ENCODE assay signal across 17 cellular contexts in the genomic region with DNA sequence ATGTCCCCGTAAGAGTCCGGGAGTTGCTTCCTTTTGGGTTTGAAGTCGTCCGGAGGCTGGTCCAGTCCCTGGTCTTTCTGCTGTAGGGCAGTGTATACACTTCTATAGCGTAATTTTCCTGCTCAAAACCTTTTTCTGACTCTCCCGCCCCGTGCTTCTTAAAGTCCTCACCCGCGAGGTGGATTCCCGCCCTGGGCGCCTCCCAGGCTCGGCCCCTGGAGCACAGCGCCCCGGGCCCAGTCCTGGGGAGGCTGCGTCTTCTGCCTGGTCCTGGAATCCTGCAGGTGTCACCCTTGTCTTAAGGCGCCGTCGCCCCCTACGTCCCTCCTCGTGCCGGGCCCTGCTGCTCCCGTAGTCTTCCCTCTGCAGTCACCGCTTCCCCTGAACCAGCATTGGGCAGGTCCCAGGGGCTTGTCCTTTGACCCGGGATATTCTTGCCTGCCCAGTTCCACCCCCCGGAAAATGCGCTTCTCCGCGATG. TPM values are rescaled to one million over a fixed set of nuclear protein-coding genes. Genes with fewer than 3 reads are reported as not detected.
DNase-seq lines count a peak whose midpoint lies in the region; ATAC-seq and TF ChIP-seq lines count a peak whose summit lies in the region.
"Had no signal": no experiment of that assay in that cellular context is flagged by ENCODE, and none has a peak within 500 bp of the region (broad histone marks: within the 10 kb centered on the region; RNA-seq: fewer than 3 reads in every experiment).

No MANE protein-coding gene starts in this region.

- no peak overlapping the region for H2BK120ac ChIP-seq in trophoblast cell (ENCODE audit: insufficient read depth, low read length, poor library complexity)

- TF ChIP-seq CTCF in activated CD8-positive, alpha-beta T cell treated with anti-CD3 and anti-CD28 coated beads for 36 hours (IDR thresholded peaks at IDR 0.05), result no peak

- POLR2A ChIA-PET in activated CD8-positive, alpha-beta T cell treated with anti-CD3 and anti-CD28 coated beads for 36 hours (lab: Charles Lee), result no interaction called here

- no peaks in the 10 kb centered on the region for H3K79me2 ChIP-seq in trophoblast cell (ENCODE audit: control insufficient read depth, insufficient read depth, low read length, poor library complexity)

- H3K36me3 ChIP-seq in iPS DF 6.9 (ENCODE audit: control insufficient read depth, insufficient read depth, low read length) (no peaks in the 10 kb centered on the region), trophoblast cell (ENCODE audit: control insufficient read depth in 1 of 2, insufficient read depth in 2 of 2, low read length in 2 of 2) (no peaks in the 10 kb centered on the region)
- H3K36me3 ChIP-seq: SJCRH30, transverse colon had no signal

- no CpG with 5 or more reads among the region's 28 CpGs for WGBS in iPS DF 6.9 (ENCODE audit: insufficient coverage, insufficient read length)
- WGBS in trophoblast cell (ENCODE audit: extremely low coverage, insufficient coverage, insufficient read length), result no CpG with 5 or more reads among the region's 28 CpGs

- peak overlapping the region; percentile 66 for H2BK5ac ChIP-seq in trophoblast cell (ENCODE audit: low read depth, low read length, poor library complexity)

- H3K27ac Mint-ChIP-seq in activated CD8-positive, alpha-beta T cell treated with anti-CD3 and anti-CD28 coated beads for 36 hours, result no peak overlapping the region

- no peak overlapping the region for H3K14ac ChIP-seq in trophoblast cell (ENCODE audit: low read length)

- no peak overlapping the region for H2BK12ac ChIP-seq in trophoblast cell (ENCODE audit: low read length)

- H4K91ac ChIP-seq in trophoblast cell (ENCODE audit: low read depth, low read length), result peak overlapping the region; percentile 70

- peak overlapping the region; percentile 66 for H2AFZ ChIP-seq in trophoblast cell (ENCODE audit: insufficient read depth, low read length, poor library complexity)

- peak; percentile 22 for DNase-seq in DMS 273 (lab: John Stamatoyannopoulos, UW; ENCODE audit: unreplicated experiment)
- no peak for DNase-seq in DMS 273 treated with DMSO at 0.1 percent for 48 hours (lab: John Stamatoyannopoulos, UW)
- peak; percentile 20 for DNase-seq in activated CD8-positive, alpha-beta T cell treated with anti-CD3 and anti-CD28 coated beads for 36 hours
- DNase-seq in iPS DF 6.9 (ENCODE audit: low read depth, low spot score), result no peak
- peak; percentile 56 to 58 for DNase-seq in trophoblast cell
- DNase-seq: activated CD4-positive, alpha-beta T cell treated with anti-CD3 and anti-CD28 coated beads, Interleukin-2, amount 50 U/mL, for 1 hour; NCI-H2171; SJCRH30; stimulated activated CD4-positive, alpha-beta T cell treated with anti-CD3 and anti-CD28 coated beads, Interleukin-4, amount 100 ng/mL, for 24 hours; transverse colon had no signal

- H3K27ac ChIP-seq in iPS DF 6.9 (ENCODE audit: low read length), result no peak overlapping the region
- peak overlapping the region; percentile 37 for H3K27ac ChIP-seq in trophoblast cell (ENCODE audit: low read depth, low read length)
- H3K27ac ChIP-seq: 22Rv1, SJCRH30, transverse colon had no signal

- peaks cover 5% of the 10 kb centered on the region for H3K27me3 Mint-ChIP-seq in activated CD8-positive, alpha-beta T cell treated with anti-CD3 and anti-CD28 coated beads for 36 hours

- no peaks in the 10 kb centered on the region for H3K4me1 ChIP-seq in iPS DF 6.9 (ENCODE audit: control insufficient read depth, insufficient read depth, low read length)
- H3K4me1 ChIP-seq in trophoblast cell (ENCODE audit: control insufficient read depth in 1 of 2, insufficient read depth in 2 of 2, low read length in 2 of 2), result peaks cover 0 to 6% of the 10 kb centered on the region in 2 experiments
- H3K4me1 ChIP-seq: SJCRH30, transverse colon had no signal

- peaks cover 29% of the 10 kb centered on the region for H3K36me3 Mint-ChIP-seq in activated CD8-positive, alpha-beta T cell treated with anti-CD3 and anti-CD28 coated beads for 36 hours (ENCODE audit: low read depth)

- no peak overlapping the region for H2AK5ac ChIP-seq in trophoblast cell (ENCODE audit: low read length)

- H3K4ac ChIP-seq in trophoblast cell (ENCODE audit: low read depth, low read length), result no peak overlapping the region

- H3K18ac ChIP-seq in trophoblast cell (ENCODE audit: low read length), result no peak overlapping the region

- intact Hi-C loops in activated CD8-positive, alpha-beta T cell treated with anti-CD3 and anti-CD28 coated beads for 36 hours (cut with micrococcal nuclease), result no loop called here

- H3K9me3 Mint-ChIP-seq in activated CD8-positive, alpha-beta T cell treated with anti-CD3 and anti-CD28 coated beads for 36 hours, result peaks cover 46% of the 10 kb centered on the region

- CTCF ChIA-PET in activated CD8-positive, alpha-beta T cell treated with anti-CD3 and anti-CD28 coated beads for 36 hours (lab: Charles Lee), result no interaction called here

- no peaks in the 10 kb centered on the region for H3K4me1 Mint-ChIP-seq in activated CD8-positive, alpha-beta T cell treated with anti-CD3 and anti-CD28 coated beads for 36 hours (ENCODE audit: low read depth)

- H4K8ac ChIP-seq in trophoblast cell (ENCODE audit: low read depth, low read length), result peak overlapping the region; percentile 58

- H3K23ac ChIP-seq in trophoblast cell (ENCODE audit: low read length), result no peak overlapping the region

- H3K9ac ChIP-seq in trophoblast cell (ENCODE audit: low read length), result peak overlapping the region; percentile 17

- H3K79me1 ChIP-seq in trophoblast cell (ENCODE audit: low read length), result peaks cover 2% of the 10 kb centered on the region

- no peaks in the 10 kb centered on the region for H3K9me3 ChIP-seq in iPS DF 6.9 (ENCODE audit: control insufficient read depth, insufficient read depth, low read length)
- no peaks in the 10 kb centered on the region for H3K9me3 ChIP-seq in trophoblast cell (ENCODE audit: insufficient read depth, low read depth, low read length)
- H3K9me3 ChIP-seq: SJCRH30 had no signal

- ATAC-seq in activated CD8-positive, alpha-beta T cell treated with anti-CD3 and anti-CD28 coated beads for 36 hours, result peak; percentile 47
- ATAC-seq in GM18502 (IDR thresholded peaks at IDR 0.05; ENCODE audit: poor library complexity, unreplicated experiment) (no peak), HG02870 (IDR thresholded peaks at IDR 0.05; ENCODE audit: unreplicated experiment) (no peak), GM21423 (IDR thresholded peaks at IDR 0.05; ENCODE audit: unreplicated experiment) (no peak)
- ATAC-seq: esophagus mucosa, HCT116, mucosa of descending colon had no signal

- no peak overlapping the region for H4K12ac ChIP-seq in trophoblast cell (ENCODE audit: low read depth, low read length)

- H3K4me3 ChIP-seq in iPS DF 6.9 (ENCODE audit: low read length), result peak overlapping the region; percentile 51; the same call in 1 of the 2 replicates
- peak overlapping the region; percentile 59 for H3K4me3 ChIP-seq in trophoblast cell (ENCODE audit: low read depth, low read length)
- H3K4me3 ChIP-seq: mucosa of descending colon, SJCRH30, transverse colon had no signal

- H3K27me3 ChIP-seq in iPS DF 6.9 (ENCODE audit: control insufficient read depth, insufficient read depth, low read length) (no peaks in the 10 kb centered on the region), trophoblast cell (ENCODE audit: insufficient read depth, low read length) (no peaks in the 10 kb centered on the region)
- H3K27me3 ChIP-seq: SJCRH30, transverse colon had no signal

- H3K4me3 Mint-ChIP-seq in activated CD8-positive, alpha-beta T cell treated with anti-CD3 and anti-CD28 coated beads for 36 hours, result peak overlapping the region; percentile 18

- H3K4me2 ChIP-seq in trophoblast cell (ENCODE audit: low read length), result peak overlapping the region; percentile 86

RNA-seq across cellular contexts. Expression of a gene that starts 34.4 kb away (rescaled TPM):
- total RNA-seq in activated CD8-positive, alpha-beta T cell treated with anti-CD3 and anti-CD28 coated beads for 36 hours, result 10 to 100 TPM; 32.4 to 32.5 TPM
- polyA plus RNA-seq in trophoblast cell (2013), result 7.6 and 9.1 TPM in 2 replicates

RNA-seq across cellular contexts. Expression of a gene that starts 39.7 kb away (rescaled TPM):
- under 1 TPM; 0.72 to 0.86 TPM for total RNA-seq in activated CD8-positive, alpha-beta T cell treated with anti-CD3 and anti-CD28 coated beads for 36 hours
- polyA plus RNA-seq in trophoblast cell (2013), result 2.3 and 2.7 TPM in 2 replicates

Comparison
In these comparisons a context has a peak if more than half of its experiments do, and no peak if none do; other contexts are left out.
1. DNase-seq: peak in DMS 273 (single experiment), activated CD8-positive, alpha-beta T cell treated with anti-CD3 and anti-CD28 coated beads for 36 hours (single experiment) and trophoblast cell (2 of 2); none in DMS 273 treated with DMSO at 0.1 percent for 48 hours (single experiment) and iPS DF 6.9 (single experiment).